Comparison of ENCODE assay signal across 1 cellular context in the genomic region with DNA sequence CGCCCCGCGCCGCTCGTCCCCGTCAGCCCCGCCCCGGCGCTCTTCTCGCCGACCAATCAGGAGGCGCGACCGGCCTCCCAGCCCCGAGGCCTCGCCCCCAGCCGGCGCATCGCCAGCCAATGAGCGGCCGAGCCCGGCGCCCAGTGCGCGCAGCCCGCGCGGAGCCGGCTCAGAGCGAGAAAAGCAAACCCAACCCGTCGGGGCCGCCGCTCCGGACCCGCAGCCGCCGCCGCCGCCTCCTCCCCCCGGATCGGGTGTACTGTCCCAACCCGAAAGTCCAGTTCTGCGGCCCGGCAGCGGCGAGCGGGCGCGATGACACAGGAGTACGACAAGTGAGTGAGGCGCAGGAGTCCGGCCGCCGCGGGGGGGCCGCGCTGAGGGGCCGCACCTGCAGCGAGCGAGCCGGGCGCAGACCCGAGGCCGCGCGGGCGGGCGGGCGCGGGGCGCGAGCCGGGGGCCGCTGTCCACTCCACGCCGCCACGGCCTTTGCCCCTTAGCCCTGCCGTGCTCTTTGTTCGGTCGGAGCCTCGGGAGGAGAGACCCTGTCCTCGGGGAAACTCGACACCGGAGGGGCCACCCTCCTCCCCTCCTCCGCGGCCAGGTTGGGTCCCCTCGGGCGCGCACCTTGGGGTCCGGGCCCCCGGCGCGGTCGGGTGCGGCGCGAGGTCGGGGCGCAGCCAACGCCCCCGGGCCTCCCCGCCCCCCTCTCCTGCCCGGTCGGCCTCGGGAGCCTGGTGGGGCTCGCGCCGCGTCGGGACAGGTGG.
TF ChIP-seq lines count a peak whose summit lies in the region.

A gene with protein sequence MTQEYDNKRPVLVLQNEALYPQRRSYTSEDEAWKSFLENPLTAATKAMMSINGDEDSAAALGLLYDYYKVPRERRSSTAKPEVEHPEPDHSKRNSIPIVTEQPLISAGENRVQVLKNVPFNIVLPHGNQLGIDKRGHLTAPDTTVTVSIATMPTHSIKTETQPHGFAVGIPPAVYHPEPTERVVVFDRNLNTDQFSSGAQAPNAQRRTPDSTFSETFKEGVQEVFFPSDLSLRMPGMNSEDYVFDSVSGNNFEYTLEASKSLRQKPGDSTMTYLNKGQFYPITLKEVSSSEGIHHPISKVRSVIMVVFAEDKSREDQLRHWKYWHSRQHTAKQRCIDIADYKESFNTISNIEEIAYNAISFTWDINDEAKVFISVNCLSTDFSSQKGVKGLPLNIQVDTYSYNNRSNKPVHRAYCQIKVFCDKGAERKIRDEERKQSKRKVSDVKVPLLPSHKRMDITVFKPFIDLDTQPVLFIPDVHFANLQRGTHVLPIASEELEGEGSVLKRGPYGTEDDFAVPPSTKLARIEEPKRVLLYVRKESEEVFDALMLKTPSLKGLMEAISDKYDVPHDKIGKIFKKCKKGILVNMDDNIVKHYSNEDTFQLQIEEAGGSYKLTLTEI (plus strand): TSS at position 172 of the 764 bp plus-strand sequence. CDS start 141 bp downstream, at position 313.

TF ChIP-seq in WTC11, 78 proteins besides CTCF, POLR2A, EP300 and RAD21 (continued from another document):
- TF ChIP-seq NR3C1 (CRISPR knock-in tag; conservative IDR thresholded peaks at IDR 0.05; ENCODE audit: low read depth) (no peak), E2F5 (CRISPR knock-in tag; IDR thresholded peaks at IDR 0.05) (0 out of 2 replicates have a peak, but pooled peaks have one; percentile 23), ATF6 (CRISPR knock-in tag; IDR thresholded peaks at IDR 0.05) (no peak), TCF7 (CRISPR knock-in tag; IDR thresholded peaks at IDR 0.05; ENCODE audit: low read depth) (no peak), SP1 (CRISPR knock-in tag; conservative IDR thresholded peaks at IDR 0.05) (peak; percentile 61; the same call in 1 of the 2 replicates), TEAD1 (CRISPR knock-in tag; IDR thresholded peaks at IDR 0.05) (no peak), IRF2 (CRISPR knock-in tag; IDR thresholded peaks at IDR 0.05; ENCODE audit: borderline replicate concordance, low read depth) (no peak), ZNF263 (CRISPR knock-in tag; IDR thresholded peaks at IDR 0.05; ENCODE audit: low read depth) (no peak)
- TF ChIP-seq, protein P1, sequence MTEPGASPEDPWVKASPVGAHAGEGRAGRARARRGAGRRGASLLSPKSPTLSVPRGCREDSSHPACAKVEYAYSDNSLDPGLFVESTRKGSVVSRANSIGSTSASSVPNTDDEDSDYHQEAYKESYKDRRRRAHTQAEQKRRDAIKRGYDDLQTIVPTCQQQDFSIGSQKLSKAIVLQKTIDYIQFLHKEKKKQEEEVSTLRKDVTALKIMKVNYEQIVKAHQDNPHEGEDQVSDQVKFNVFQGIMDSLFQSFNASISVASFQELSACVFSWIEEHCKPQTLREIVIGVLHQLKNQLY (CRISPR knock-in tag; IDR thresholded peaks at IDR 0.05), result no peak
